14 cellular contexts compared by ENCODE assay signal in the genomic region with DNA sequence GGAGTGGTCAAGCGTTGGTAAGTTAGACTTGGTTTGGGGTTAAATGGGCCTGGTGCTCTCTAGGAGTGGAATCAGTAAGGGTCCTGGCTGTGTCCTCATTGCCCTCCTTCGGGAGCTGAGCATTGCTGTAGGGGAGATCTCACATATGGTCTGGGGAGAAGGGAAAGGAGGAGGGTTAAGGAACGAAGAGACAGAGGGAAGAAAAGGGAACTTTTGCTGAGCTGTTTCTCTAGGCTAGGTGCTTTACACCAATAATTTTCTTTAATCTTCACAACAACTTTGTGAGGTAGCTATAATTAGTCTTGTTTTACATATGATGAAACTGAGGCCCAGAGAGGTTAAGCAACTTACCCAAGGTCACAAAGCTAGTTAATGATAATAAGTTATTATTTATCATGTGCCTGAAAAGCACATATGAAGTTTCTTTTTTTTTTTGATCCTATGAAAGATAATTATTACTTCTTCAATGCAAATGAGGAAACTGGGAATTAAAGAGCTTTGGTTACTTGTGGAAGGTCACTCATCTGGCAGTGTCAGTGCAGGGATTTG. TPM values are rescaled to one million over a fixed set of nuclear protein-coding genes. Genes with fewer than 3 reads are reported as not detected.
DNase-seq lines count a peak whose midpoint lies in the region; ATAC-seq, FAIRE-seq and TF ChIP-seq lines count a peak whose summit lies in the region.
"Had no signal": no experiment of that assay in that cellular context is flagged by ENCODE, and none has a peak within 500 bp of the region (broad histone marks: within the 10 kb centered on the region; RNA-seq: fewer than 3 reads in every experiment).

No MANE protein-coding gene starts in this region.

- TF ChIP-seq POLR2A in GM12878 (IDR thresholded peaks at IDR 0.05; ENCODE audit: low read depth, low read length) (no peak), spleen (IDR thresholded peaks at IDR 0.05) (no peak)

- POLR2A ChIA-PET in GM12878 (lab: Charles Lee) = interaction anchor here (0.7 to 18.1 kb wide), 13 partner anchors 10 to 180 kb away, joined by 3 to 405 read pairs (median 5); a partner anchor contains a TSS
- POLR2A ChIA-PET in naive thymus-derived CD4-positive, alpha-beta T cell (lab: Charles Lee) = interaction anchor here (1.0 to 1.7 kb wide), 5 partner anchors 8 to 70 kb away, joined by 3 to 8 read pairs (median 4); no protein-coding TSS in a partner anchor

- no peaks in the 10 kb centered on the region for H3K27me3 ChIP-seq in GM12878 (replicated peaks in 1 of 2; ENCODE audit: control insufficient read depth in 2 of 2, insufficient read depth in 2 of 2, low read length in 1 of 2)
- H3K27me3 ChIP-seq in naive thymus-derived CD4-positive, alpha-beta T cell (ENCODE audit: control insufficient read depth in 2 of 2, insufficient read depth in 2 of 2, low read length in 2 of 2) = no peaks in the 10 kb centered on the region
- H3K27me3 ChIP-seq in spleen (replicated peaks in 1 of 7) = no peaks in the 10 kb centered on the region
- H3K27me3 ChIP-seq: SJSA1 had no signal

- SMC1A ChIA-PET in GM12878 (lab: Charles Lee; ENCODE audit: uncharacterized antibody, unreplicated experiment) = interaction anchor here (0.6 to 23.8 kb wide), 19 partner anchors 11 to 195 kb away, joined by 3 to 633 read pairs (median 5); a partner anchor contains a TSS

- peak overlapping the region; percentile 68 for H3K27ac Mint-ChIP-seq in stimulated activated naive CD8-positive, alpha-beta T cell treated with anti-CD3 and anti-CD28 coated beads, Interleukin-15, Interleukin-2, amounts not matched to agents 100 ng/mL and 50 ng/mL, for 24 hours
- peak overlapping the region in 8 of 9 donors; percentile 25 to 88 (median 54) for H3K27ac Mint-ChIP-seq in naive thymus-derived CD4-positive, alpha-beta T cell

- H3K4me3 ChIP-seq in GM12878 (peak overlapping the region; percentile 38), spleen (no peak overlapping the region)
- H3K4me3 ChIP-seq in naive thymus-derived CD4-positive, alpha-beta T cell (ENCODE audit: low read length) = no peak overlapping the region
- H3K4me3 ChIP-seq: prostate gland, SJSA1 had no signal

- H3K9me3 ChIP-seq in GM12878 (replicated peaks; ENCODE audit: control insufficient read depth, insufficient read depth, low read length) = no peaks in the 10 kb centered on the region
- H3K9me3 ChIP-seq in naive thymus-derived CD4-positive, alpha-beta T cell (ENCODE audit: control insufficient read depth in 2 of 3, low read length in 3 of 3) = no peaks in the 10 kb centered on the region
- H3K9me3 ChIP-seq in spleen = no peaks in the 10 kb centered on the region
- H3K9me3 ChIP-seq: prostate gland, SJSA1 had no signal

- no peaks in the 10 kb centered on the region for H3K9me3 Mint-ChIP-seq in stimulated activated naive CD8-positive, alpha-beta T cell treated with anti-CD3 and anti-CD28 coated beads, Interleukin-15, Interleukin-2, amounts not matched to agents 100 ng/mL and 50 ng/mL, for 24 hours
- H3K9me3 Mint-ChIP-seq in naive thymus-derived CD4-positive, alpha-beta T cell = no peaks in the 10 kb centered on the region

- WGBS in GM12878 (ENCODE audit: insufficient coverage, insufficient replicate concordance, low lambda C conversion rate, missing lambda C conversion rate) = 18% methylated on average over 3 of the region's 3 CpGs
- WGBS in spleen, 5 donors = 66 to 83% (median 73%) methylated on average over 3 of the region's 3 CpGs

- intact Hi-C loops in GM12878 (cut with micrococcal nuclease; ENCODE audit: unreplicated experiment) = loop anchor here (2.0 kb wide), 1 partner anchor 23 kb away; a partner anchor contains a TSS
- intact Hi-C loops in naive thymus-derived CD4-positive, alpha-beta T cell (cut with micrococcal nuclease) = loop anchor here in 1 of 2 donors (2.0 kb wide), 1 partner anchor 13 kb away; no protein-coding TSS in a partner anchor
- intact Hi-C loops in spleen (cut with DNase I; ENCODE audit: low total_unique reads) = loop anchor here (10.0 kb wide), 1 partner anchor 57 kb away; no protein-coding TSS in a partner anchor

- H3K4me2 ChIP-seq in GM12878 (ENCODE audit: control insufficient read depth, insufficient read depth) = peak overlapping the region; percentile 92

- no peak for ATAC-seq in stimulated activated naive CD8-positive, alpha-beta T cell treated with anti-CD3 and anti-CD28 coated beads, Interleukin-15, Interleukin-2, amounts not matched to agents 100 U/mL and 50 U/mL, for 24 hours
- ATAC-seq in GM12878 (peak; percentile 3; the same call in 2 of the 3 replicates), HG02938 (IDR thresholded peaks at IDR 0.05; ENCODE audit: unreplicated experiment) (no peak)
- no peak for ATAC-seq in naive thymus-derived CD4-positive, alpha-beta T cell

- no peak for TF ChIP-seq RAD21 in GM12878 (IDR thresholded peaks at IDR 0.05; ENCODE audit: insufficient read depth, low read depth, low read length)

- DNase-seq in stimulated activated naive CD8-positive, alpha-beta T cell treated with anti-CD3 and anti-CD28 coated beads, Interleukin-15, Interleukin-2, amounts not matched to agents 100 U/mL and 50 U/mL, for 24 hours = no peak
- DNase-seq in GM12878 (ENCODE audit: low read depth, low spot score) (no peak), spleen (no peak), NCI-H2171 treated with DMSO at 0.1 percent for 48 hours (lab: John Stamatoyannopoulos, UW) (no peak), RPMI8226 (no peak)
- no peak for DNase-seq in naive thymus-derived CD4-positive, alpha-beta T cell
- DNase-seq: anterior cingulate cortex, NCI-H1436 treated with DMSO at 0.1 percent for 48 hours, WERI-Rb-1 had no signal

- no TSS peak for BruUV-seq in GM12878 (replicated peaks; lab: Mats Ljungman, UMichigan)

- no peaks in the 10 kb centered on the region for H3K27me3 Mint-ChIP-seq in stimulated activated naive CD8-positive, alpha-beta T cell treated with anti-CD3 and anti-CD28 coated beads, Interleukin-15, Interleukin-2, amounts not matched to agents 100 ng/mL and 50 ng/mL, for 24 hours
- no peaks in the 10 kb centered on the region for H3K27me3 Mint-ChIP-seq in naive thymus-derived CD4-positive, alpha-beta T cell

- no peak overlapping the region for H3K4me3 Mint-ChIP-seq in stimulated activated naive CD8-positive, alpha-beta T cell treated with anti-CD3 and anti-CD28 coated beads, Interleukin-15, Interleukin-2, amounts not matched to agents 100 ng/mL and 50 ng/mL, for 24 hours
- H3K4me3 Mint-ChIP-seq in naive thymus-derived CD4-positive, alpha-beta T cell = peak overlapping the region in 8 of 10 donors; percentile 3 to 42 (median 10)

- no peak for FAIRE-seq in GM12878 (lab: Jason Lieb, UNC)
- FAIRE-seq: urothelium cell line had no signal

- H3K27ac ChIP-seq in GM12878 (ENCODE audit: control insufficient read depth, insufficient read depth) (peak overlapping the region; percentile 83), spleen (peak overlapping the region in 4 of 8 donors; percentile 6 to 77 (median 58))
- peak overlapping the region; percentile 47 for H3K27ac ChIP-seq in naive thymus-derived CD4-positive, alpha-beta T cell (ENCODE audit: low read depth, low read length)
- H3K27ac ChIP-seq: prostate gland, SJSA1, WERI-Rb-1 had no signal

- H4K20me1 ChIP-seq in GM12878 (ENCODE audit: control insufficient read depth, insufficient read depth) = no peaks in the 10 kb centered on the region

- in situ Hi-C loops in GM12878 (cut with MboI) = no loop called here

- TF ChIP-seq CTCF in GM12878 (IDR thresholded peaks at IDR 0.05 in 2 of 3, conservative IDR thresholded peaks at IDR 0.05 in 1 of 3; ENCODE audit: control insufficient read depth in 2 of 3, extremely low read depth in 1 of 3, insufficient read depth in 1 of 3, low read depth in 3 of 3, low read length in 3 of 3) = no peak
- TF ChIP-seq CTCF in spleen (IDR thresholded peaks at IDR 0.05 in 8 of 11, conservative IDR thresholded peaks at IDR 0.05 in 3 of 11) = no peak

- peaks cover 83% of the 10 kb centered on the region for H3K79me2 ChIP-seq in GM12878 (ENCODE audit: control insufficient read depth, insufficient read depth, low read length)

- H2AFZ ChIP-seq in GM12878 (ENCODE audit: control insufficient read depth, low read depth, low read length) = no peak overlapping the region

- H3K36me3 ChIP-seq in GM12878 (ENCODE audit: control insufficient read depth in 2 of 2, insufficient read depth in 2 of 2, low read length in 1 of 2) = no peaks in the 10 kb centered on the region
- no peaks in the 10 kb centered on the region for H3K36me3 ChIP-seq in naive thymus-derived CD4-positive, alpha-beta T cell (ENCODE audit: control insufficient read depth in 2 of 3, insufficient read depth in 3 of 3, low read length in 3 of 3)
- no peaks in the 10 kb centered on the region for H3K36me3 ChIP-seq in spleen
- H3K36me3 ChIP-seq: prostate gland, SJSA1, WERI-Rb-1 had no signal

- CTCF ChIA-PET in GM12878 (lab: Yijun Ruan, JAX) = interaction anchor here (1.0 to 37.4 kb wide), 7 partner anchors 16 to 194 kb away, joined by 3 to 1047 read pairs (median 5); a partner anchor contains a TSS
- CTCF ChIA-PET in naive thymus-derived CD4-positive, alpha-beta T cell (lab: Charles Lee) = interaction anchor here (0.6 to 1.0 kb wide), 4 partner anchors 17 to 260 kb away, joined by 3 to 4 read pairs (median 3); no protein-coding TSS in a partner anchor

- RAD21 ChIA-PET in GM12878 (lab: Charles Lee; ENCODE audit: unreplicated experiment) = interaction anchor here (0.7 to 16.8 kb wide), 16 partner anchors 8 to 194 kb away, joined by 3 to 253 read pairs (median 10); a partner anchor contains a TSS

- no peak for TF ChIP-seq EP300 in GM12878 (IDR thresholded peaks at IDR 0.05; ENCODE audit: borderline replicate concordance in 1 of 2, control insufficient read depth in 1 of 2, low read depth in 2 of 2, low read length in 2 of 2)

- peaks cover 90% of the 10 kb centered on the region for H3K4me1 Mint-ChIP-seq in stimulated activated naive CD8-positive, alpha-beta T cell treated with anti-CD3 and anti-CD28 coated beads, Interleukin-15, Interleukin-2, amounts not matched to agents 100 ng/mL and 50 ng/mL, for 24 hours (ENCODE audit: low read depth)
- H3K4me1 Mint-ChIP-seq in naive thymus-derived CD4-positive, alpha-beta T cell = peaks cover 62 to 94% (median 89%) of the 10 kb centered on the region in 7 donors

- H3K9ac ChIP-seq in GM12878 (ENCODE audit: control insufficient read depth, insufficient read depth, low read length) = peak overlapping the region; percentile 47

- peaks cover 57% of the 10 kb centered on the region for H3K4me1 ChIP-seq in GM12878 (ENCODE audit: control insufficient read depth, insufficient read depth, low read length)
- H3K4me1 ChIP-seq in naive thymus-derived CD4-positive, alpha-beta T cell (ENCODE audit: control insufficient read depth in 2 of 2, insufficient read depth in 2 of 2, low read length in 2 of 2) = peaks cover 28 to 51% of the 10 kb centered on the region in 2 donors
- peaks cover 50 to 100% (median 85%) of the 10 kb centered on the region in 6 donors for H3K4me1 ChIP-seq in spleen
- H3K4me1 ChIP-seq: prostate gland had no signal

- H3K36me3 Mint-ChIP-seq in stimulated activated naive CD8-positive, alpha-beta T cell treated with anti-CD3 and anti-CD28 coated beads, Interleukin-15, Interleukin-2, amounts not matched to agents 100 ng/mL and 50 ng/mL, for 24 hours (ENCODE audit: low read depth) = peaks cover 13% of the 10 kb centered on the region
- H3K36me3 Mint-ChIP-seq in naive thymus-derived CD4-positive, alpha-beta T cell = peaks cover 0 to 11% (median 0%) of the 10 kb centered on the region in 5 donors

RNA-seq across cellular contexts. Expression of a gene that starts 22.6 kb away (rescaled TPM):
- 113 and 116 TPM in 2 replicates for total RNA-seq in GM12878 (2013; cell fraction: nucleolus; rRNA removed)
- total RNA-seq in GM12878 (2014; rRNA removed) = 21.6 and 24.0 TPM in 2 replicates
- total RNA-seq in GM12878 (2014; rRNA removed; fragmentation: Illumina TruSeq; extraction: Trizol) = 24.9 and 26.0 TPM in 2 replicates
- 55.9 and 57.7 TPM in 2 replicates for total RNA-seq in GM12878 (2021)
- 36.6 TPM for polyA plus RNA-seq in GM12878 (2011; ENCODE audit: low read depth)
- 36.3 and 39.3 TPM in 2 replicates for polyA plus RNA-seq in GM12878 (2011; rRNA removed)
- 40.8 and 42.5 TPM in 2 replicates for polyA plus RNA-seq in GM12878 (2011; cell fraction: cytosol; rRNA removed)
- 68.6 and 72.6 TPM in 2 replicates for polyA plus RNA-seq in GM12878 (2011; cell fraction: nucleus; rRNA removed)
- 45.2 and 48.9 TPM in 2 replicates for polyA plus RNA-seq in GM12878 (2012)
- 29.1 and 37.0 TPM in 2 replicates for polyA plus RNA-seq in GM12878 (2014; fragmentation: Illumina TruSeq; extraction: Trizol)
- polyA plus RNA-seq in GM12878 (2014; fragmentation: Nextera tagmentation; extraction: Ambion mirVana) = 1 to 10 TPM; 8.6 to 9.9 TPM
- 26.7 and 31.0 TPM in 2 replicates for polyA plus RNA-seq in GM12878 (2014; rRNA removed)
- polyA plus RNA-seq in GM12878 (2016; fragmentation: Nextera tagmentation; extraction: Ambion mirVana) = 10 to 100 TPM; 31.8 to 36.8 TPM
- 143 and 245 TPM in 2 replicates for polyA minus RNA-seq in GM12878 (2011; rRNA and poly(A)+ RNA removed)
- polyA minus RNA-seq in GM12878 (2011; cell fraction: cytosol; rRNA and poly(A)+ RNA removed) = 25.1 and 38.3 TPM in 2 replicates
- 42.4 and 62.3 TPM in 2 replicates for polyA minus RNA-seq in GM12878 (2011; cell fraction: nucleus; rRNA and poly(A)+ RNA removed)
- total RNA-seq in naive thymus-derived CD4-positive, alpha-beta T cell = 100 to 1,000 TPM in 3 of 5 experiments, 10 to 100 TPM in 2; 95.6 to 117 (median 103) TPM
- polyA plus RNA-seq in naive thymus-derived CD4-positive, alpha-beta T cell = 10 to 100 TPM; 38.4 to 43.6 TPM
- 10 to 100 TPM; 55.4 to 85.2 (median 65.0) TPM for total RNA-seq in spleen
- 10 to 100 TPM; 13.0 to 22.5 (median 16.3) TPM for polyA plus RNA-seq in spleen

RNA-seq across cellular contexts. Expression of a gene that starts 37.4 kb away (rescaled TPM):
- 35.7 and 37.8 TPM in 2 replicates for total RNA-seq in GM12878 (2013; cell fraction: nucleolus; rRNA removed)
- total RNA-seq in GM12878 (2014; rRNA removed) (56.2 and 64.7 TPM in 2 replicates), GM12878 (2014; rRNA removed; fragmentation: Illumina TruSeq; extraction: Trizol) (47.7 and 48.8 TPM in 2 replicates), GM12878 (2021) (128 and 137 TPM in 2 replicates), spleen (100 to 1,000 TPM; 144 to 256 (median 155) TPM)
- polyA plus RNA-seq in GM12878 (2011; ENCODE audit: low read depth) = 51.6 TPM
- polyA plus RNA-seq in GM12878 (2011; rRNA removed) (45.0 and 121 TPM in 2 replicates), GM12878 (2014; fragmentation: Illumina TruSeq; extraction: Trizol) (51.4 and 98.2 TPM in 2 replicates), GM12878 (2014; fragmentation: Nextera tagmentation; extraction: Ambion mirVana) (10 to 100 TPM; 16.0 to 42.0 TPM), GM12878 (2014; rRNA removed) (172 and 192 TPM in 2 replicates), GM12878 (2016; fragmentation: Nextera tagmentation; extraction: Ambion mirVana) (100 to 1,000 TPM in 1 of 2 experiments, 10 to 100 TPM in 1; 91.4 to 109 TPM), spleen (100 to 1,000 TPM; 102 to 142 (median 107) TPM)
- 237 and 296 TPM in 2 replicates for polyA plus RNA-seq in GM12878 (2011; cell fraction: cytosol; rRNA removed)
- polyA plus RNA-seq in GM12878 (2011; cell fraction: nucleus; rRNA removed) = 108 and 111 TPM in 2 replicates
- 103 and 132 TPM in 2 replicates for polyA plus RNA-seq in GM12878 (2012)
- polyA minus RNA-seq in GM12878 (2011; rRNA and poly(A)+ RNA removed) = 171 and 213 TPM in 2 replicates
- 95.8 and 106 TPM in 2 replicates for polyA minus RNA-seq in GM12878 (2011; cell fraction: cytosol; rRNA and poly(A)+ RNA removed)
- 45.0 and 71.6 TPM in 2 replicates for polyA minus RNA-seq in GM12878 (2011; cell fraction: nucleus; rRNA and poly(A)+ RNA removed)
- 100 to 1,000 TPM in 2 of 5 experiments, 10 to 100 TPM in 3; 89.4 to 147 (median 96.3) TPM for total RNA-seq in naive thymus-derived CD4-positive, alpha-beta T cell
- polyA plus RNA-seq in naive thymus-derived CD4-positive, alpha-beta T cell = 100 to 1,000 TPM; 133 to 220 TPM
